In the genomic region with DNA sequence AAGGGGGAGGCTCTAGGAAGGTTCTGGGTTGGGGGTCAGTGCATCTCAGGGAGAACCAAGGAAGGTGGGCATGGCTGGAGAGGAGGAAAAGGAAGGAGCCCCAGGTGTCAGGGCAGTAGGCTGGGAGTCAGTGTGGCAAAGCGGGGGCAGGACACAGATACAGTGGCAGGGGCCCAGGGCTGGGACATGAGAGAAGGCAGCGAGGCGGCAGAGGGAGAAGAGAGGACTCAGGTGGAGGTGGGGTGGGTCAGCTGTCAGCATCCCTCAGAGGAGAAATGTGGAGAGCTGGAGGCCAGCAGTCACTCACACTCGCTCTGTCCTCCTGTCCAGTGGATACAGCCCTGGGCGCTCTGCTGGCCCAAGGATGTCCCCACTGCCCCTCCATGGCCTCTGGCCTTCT, we compare ENCODE assay signal across 34 cellular contexts. TPM values are rescaled to one million over a fixed set of nuclear protein-coding genes. Genes with fewer than 3 reads are reported as not detected.
"Had no signal": no experiment of that assay in that cellular context is flagged by ENCODE, and none has a peak within 500 bp of the region (broad histone marks: within the 10 kb centered on the region; RNA-seq: fewer than 3 reads in every experiment).

No MANE protein-coding gene starts in this region.

- FAIRE-seq: RCC 7860 had no signal

- DNase-seq: activated B cell treated with CpG ODN at 0.5 μM for 24 hours; activated CD4-positive, alpha-beta T cell treated with anti-CD3 and anti-CD28 coated beads for 48 hours; activated CD4-positive, alpha-beta T cell treated with anti-CD3 and anti-CD28 coated beads, Interleukin-2, amount 50 U/mL, for 4 hours; activated CD4-positive, CD25-positive, alpha-beta regulatory T cell treated with anti-CD3 and anti-CD28 coated beads, Interleukin-2, amount 50 U/mL, for 72 hours; activated CD8-positive, alpha-beta T cell treated with anti-CD3 and anti-CD28 coated beads for 36 hours; activated gamma-delta T cell; activated naive CD4-positive, alpha-beta T cell treated with Interleukin-2 at 50 U/mL for 16 hours; activated naive CD8-positive, alpha-beta T cell treated with anti-CD3 and anti-CD28 coated beads, Interleukin-2, amount 10 ng/mL, durations not matched to agents 7 days and 5 days; activated T-cell treated with anti-CD3 and anti-CD28 coated beads, Interleukin-2, amount 50 U/mL, for 1 hour; amygdala; caudate nucleus; NCI-H1105; NCI-H1417 treated with DMSO at 0.1 percent for 48 hours; NCI-H187 treated with DMSO at 0.1 percent for 48 hours; NCI-H2081; NCI-H2171 treated with DMSO at 0.1 percent for 48 hours; NCI-H226; NCI-H446 treated with DMSO at 0.1 percent for 48 hours; NCI-H524; NK-92 treated with Interleukin-12 subunit alpha and Interleukin-12 subunit beta, amount 100 ng/mL, for 24 hours; PC-3; SW 1271; T-helper 1 cell; T-helper 2 cell; T-helper 9 cell had no signal

- H3K4me2 ChIP-seq: KMS-11 had no signal

- H3K27ac ChIP-seq: KMS-11, RWPE1, VCaP had no signal

- H3K9ac ChIP-seq: KMS-11 had no signal

- H3K27me3 ChIP-seq: ascending aorta had no signal

- H3K9me3 ChIP-seq: ascending aorta had no signal

- H3K4me3 ChIP-seq: ascending aorta had no signal

- ATAC-seq: activated CD8-positive, alpha-beta T cell treated with anti-CD3 and anti-CD28 coated beads for 36 hours; PC-3; Right ventricle myocardium inferior had no signal

RNA-seq across cellular contexts. Expression of a gene that starts 21.2 kb away (rescaled TPM):
- total RNA-seq: activated B cell treated with CpG ODN at 0.5 μM for 24 hours; activated CD8-positive, alpha-beta memory T cell treated with anti-CD3 and anti-CD28 coated beads for 36 hours; activated CD8-positive, alpha-beta T cell treated with anti-CD3 and anti-CD28 coated beads for 36 hours; activated T-helper 2 cell treated with anti-CD3 and anti-CD28 coated beads, Interferon-gamma antibody, Interleukin-2, Interleukin-4, amounts not matched to agents 10 μg/mL and 5 μg/mL and 100 μg/mL, durations not matched to agents 14 hours and 24 hours and 36 hours; ascending aorta; LHCN-M2; Right ventricle myocardium inferior had no signal

RNA-seq across cellular contexts. Expression of a gene that starts 58.4 kb away (rescaled TPM):
- total RNA-seq: activated T-helper 2 cell treated with anti-CD3 and anti-CD28 coated beads, Interferon-gamma antibody, Interleukin-2, Interleukin-4, amounts not matched to agents 10 μg/mL and 5 μg/mL and 100 μg/mL, durations not matched to agents 14 hours and 24 hours and 36 hours had no signal
